9 cellular contexts compared by ENCODE assay signal in genomic region chr2:36780231-36780808, GRCh38.
DNase-seq lines count a peak whose midpoint lies in the region; ATAC-seq and TF ChIP-seq lines count a peak whose summit lies in the region.
"Had no signal": no experiment of that assay in that cellular context is flagged by ENCODE, and none has a peak within 500 bp of the region (broad histone marks: within the 10 kb centered on the region; RNA-seq: fewer than 3 reads in every experiment).

No MANE protein-coding gene starts in this region.

- no peak overlapping the region for H3K27ac Mint-ChIP-seq in CD4-positive, alpha-beta T cell
- peak overlapping the region in 1 of 6 donors; percentile 57 for H3K27ac Mint-ChIP-seq in naive B cell

- H3K9me3 Mint-ChIP-seq in CD4-positive, alpha-beta T cell: no peaks in the 10 kb centered on the region
- H3K9me3 Mint-ChIP-seq in naive B cell: no peaks in the 10 kb centered on the region

- H3K27ac ChIP-seq in CD4-positive, alpha-beta T cell (ENCODE audit: low read depth, low read length): no peak overlapping the region
- no peak overlapping the region for H3K27ac ChIP-seq in Karpas-422 (ENCODE audit: low read length)
- H3K27ac ChIP-seq: SJSA1 had no signal

- no peak for ATAC-seq in CD4-positive, alpha-beta T cell (ENCODE audit: poor library complexity)
- ATAC-seq in GM18519 (IDR thresholded peaks at IDR 0.05; ENCODE audit: low FRiP score, unreplicated experiment) (peak; percentile 41), naive B cell (ENCODE audit: low read depth in 2 of 2) (no peak), HG02588 (IDR thresholded peaks at IDR 0.05; ENCODE audit: unreplicated experiment) (no peak)

- CTCF ChIA-PET in CD4-positive, alpha-beta T cell (lab: Charles Lee): interaction anchor here (1.0 kb wide), 1 partner anchor 11 kb away, joined by 3 read pairs; no protein-coding TSS in a partner anchor

- no peaks in the 10 kb centered on the region for H3K36me3 ChIP-seq in Karpas-422 (ENCODE audit: insufficient read depth, low read length)
- H3K36me3 ChIP-seq: SJSA1 had no signal

- no peak overlapping the region for H3K4me3 Mint-ChIP-seq in CD4-positive, alpha-beta T cell
- no peak overlapping the region for H3K4me3 Mint-ChIP-seq in naive B cell

- intact Hi-C loops in CD4-positive, alpha-beta T cell (cut with DNase I, micrococcal nuclease): loop anchor here (1.0 to 10.0 kb wide), 5 partner anchors 224 to 1494 kb away; no protein-coding TSS in a partner anchor

- TF ChIP-seq CTCF in CD4-positive, alpha-beta T cell (IDR thresholded peaks at IDR 0.05): peak; percentile 80
- peak; percentile 76 for TF ChIP-seq CTCF in epithelial cell of esophagus (IDR thresholded peaks at IDR 0.05; ENCODE audit: insufficient read depth, low read depth, low read length, missing control alignments)

- no peaks in the 10 kb centered on the region for H3K9me3 ChIP-seq in CD4-positive, alpha-beta T cell (ENCODE audit: control insufficient read depth, low read length)
- no peaks in the 10 kb centered on the region for H3K9me3 ChIP-seq in Karpas-422 (ENCODE audit: low read length)
- H3K9me3 ChIP-seq: SJSA1 had no signal

- POLR2A ChIA-PET in CD4-positive, alpha-beta T cell (lab: Charles Lee): no interaction called here

- no peaks in the 10 kb centered on the region for H4K20me1 ChIP-seq in Karpas-422 (ENCODE audit: insufficient read depth, low read depth, low read length)

- H2AFZ ChIP-seq in Karpas-422 (ENCODE audit: low read length): no peak overlapping the region

- H3K4me3 ChIP-seq in Karpas-422 (ENCODE audit: low read length): no peak overlapping the region
- no peak overlapping the region for H3K4me3 ChIP-seq in epithelial cell of esophagus (ENCODE audit: low read length)
- H3K4me3 ChIP-seq: SJSA1 had no signal

- peaks cover 6% of the 10 kb centered on the region for H3K4me1 ChIP-seq in Karpas-422 (ENCODE audit: low read length)

- no peak overlapping the region for H3K9ac ChIP-seq in Karpas-422 (ENCODE audit: low read length)

- peaks cover 4% of the 10 kb centered on the region for H3K4me1 Mint-ChIP-seq in CD4-positive, alpha-beta T cell (ENCODE audit: low read depth)
- H3K4me1 Mint-ChIP-seq in naive B cell: no peaks in the 10 kb centered on the region

- H3K79me2 ChIP-seq in Karpas-422 (ENCODE audit: low read length): no peaks in the 10 kb centered on the region

- H3K4me2 ChIP-seq in Karpas-422 (ENCODE audit: low read depth, low read length, poor library complexity, severe bottlenecking): no peak overlapping the region

- H3K36me3 Mint-ChIP-seq in CD4-positive, alpha-beta T cell (ENCODE audit: low read depth): no peaks in the 10 kb centered on the region
- H3K36me3 Mint-ChIP-seq in naive B cell: no peaks in the 10 kb centered on the region

- H3K9me2 ChIP-seq in Karpas-422 (replicated peaks; ENCODE audit: insufficient read depth, low read length): no peaks in the 10 kb centered on the region

- DNase-seq in CD4-positive, alpha-beta T cell: no peak
- DNase-seq in Karpas-422 (peak; percentile 79), RPMI7951 (ENCODE audit: low read depth) (peak; percentile 69), epithelial cell of esophagus (ENCODE audit: low read depth) (peak; percentile 63), naive B cell (peak; percentile 42)
- DNase-seq in effector CD8-positive, alpha-beta T cell (lab: John Stamatoyannopoulos, UW): no peak

- H3K27me3 Mint-ChIP-seq in CD4-positive, alpha-beta T cell: no peaks in the 10 kb centered on the region
- peaks cover 6 to 30% (median 12%) of the 10 kb centered on the region in 3 donors for H3K27me3 Mint-ChIP-seq in naive B cell

- H3K27me3 ChIP-seq in CD4-positive, alpha-beta T cell (ENCODE audit: control insufficient read depth, insufficient read depth, low read length): no peaks in the 10 kb centered on the region
- no peaks in the 10 kb centered on the region for H3K27me3 ChIP-seq in Karpas-422 (ENCODE audit: low read length)
- H3K27me3 ChIP-seq: SJSA1 had no signal

Comparison
In these comparisons a context has a peak if more than half of its experiments do, and no peak if none do; other contexts are left out.
1. DNase-seq: peak in Karpas-422 (single experiment), RPMI7951 (single experiment), epithelial cell of esophagus (single experiment) and naive B cell (single experiment); none in CD4-positive, alpha-beta T cell (0 of 10) and effector CD8-positive, alpha-beta T cell (single experiment).